ENCODE assay signal across 10 cellular contexts in genomic region chr15:42498212-42499038, GRCh38. TPM values are rescaled to one million over a fixed set of nuclear protein-coding genes. Genes with fewer than 3 reads are reported as not detected.
DNase-seq lines count a peak whose midpoint lies in the region; ATAC-seq, FAIRE-seq and TF ChIP-seq lines count a peak whose summit lies in the region.
"Had no signal": no experiment of that assay in that cellular context is flagged by ENCODE, and none has a peak within 500 bp of the region (broad histone marks: within the 10 kb centered on the region; RNA-seq: fewer than 3 reads in every experiment).

No MANE protein-coding gene starts in this region.

- TF ChIP-seq CTCF in HepG2 (CRISPR knock-in tag; IDR thresholded peaks at IDR 0.05) (no peak), right lobe of liver (IDR thresholded peaks at IDR 0.05) (no peak), lower lobe of right lung (IDR thresholded peaks at IDR 0.05) (no peak), vagina (IDR thresholded peaks at IDR 0.05) (no peak), D721Med (IDR thresholded peaks at IDR 0.05; ENCODE audit: insufficient read depth, missing control alignments) (no peak)

- H3K27me3 ChIP-seq in HepG2 (ENCODE audit: control insufficient read depth in 1 of 2, insufficient read depth in 2 of 2, low read length in 2 of 2) = no peaks in the 10 kb centered on the region; a peak in 1 of 5 replicates
- no peaks in the 10 kb centered on the region for H3K27me3 ChIP-seq in right lobe of liver
- H3K27me3 ChIP-seq in lower lobe of right lung (ENCODE audit: low read depth) = no peaks in the 10 kb centered on the region
- H3K27me3 ChIP-seq in vagina = no peaks in the 10 kb centered on the region

- H3K36me3 ChIP-seq in HepG2 (replicated peaks in 1 of 2; ENCODE audit: control insufficient read depth in 1 of 2, insufficient read depth in 2 of 2, low read length in 2 of 2) = no peaks in the 10 kb centered on the region; a peak in 1 of 5 replicates
- no peaks in the 10 kb centered on the region for H3K36me3 ChIP-seq in right lobe of liver
- no peaks in the 10 kb centered on the region for H3K36me3 ChIP-seq in lower lobe of right lung
- H3K36me3 ChIP-seq in vagina = no peaks in the 10 kb centered on the region

- ATAC-seq in HepG2 = no peak
- no peak for ATAC-seq in right lobe of liver
- no peak for ATAC-seq in lower lobe of right lung

- no peak for TF ChIP-seq EP300 in HepG2 (IDR thresholded peaks at IDR 0.05; ENCODE audit: low read depth in 2 of 2, low read length in 2 of 2)
- no peak for TF ChIP-seq EP300 in HepG2 (CRISPR knock-in tag; IDR thresholded peaks at IDR 0.05; ENCODE audit: borderline replicate concordance)

- H3K9me3 ChIP-seq in HepG2 (ENCODE audit: low read length) (no peaks in the 10 kb centered on the region), right lobe of liver (no peaks in the 10 kb centered on the region), lower lobe of right lung (no peaks in the 10 kb centered on the region), vagina (no peaks in the 10 kb centered on the region)

- H4K20me1 ChIP-seq in HepG2 (ENCODE audit: insufficient read depth, low read length) = no peaks in the 10 kb centered on the region

- DNase-seq in HepG2 (ENCODE audit: low spot score) = no peak
- DNase-seq in right lobe of liver = no peak
- DNase-seq in lower lobe of right lung = no peak
- DNase-seq in vagina (ENCODE audit: extremely low spot score in 2 of 2) = no peak
- no peak for DNase-seq in mesenteric fat pad (ENCODE audit: low spot score)
- no peak for DNase-seq in D721Med (ENCODE audit: insufficient read length, low spot score)
- DNase-seq: activated naive CD8-positive, alpha-beta T cell treated with anti-CD3 and anti-CD28 coated beads, Interleukin-2, amount 10 ng/mL, durations not matched to agents 7 days and 5 days; NK-92 treated with Interleukin-12 subunit alpha and Interleukin-12 subunit beta, amount 100 ng/mL, for 24 hours; stimulated activated CD4-positive, alpha-beta T cell treated with anti-CD3 and anti-CD28 coated beads, Interleukin-2, amount 100 ng/mL, for 48 hours had no signal

- peak overlapping the region; percentile 50 for H3K4me2 ChIP-seq in HepG2 (ENCODE audit: low read depth, low read length)

- H3K27ac ChIP-seq in HepG2 (ENCODE audit: extremely low read length, insufficient read depth, low read length) (peak overlapping the region; percentile 43), right lobe of liver (peak overlapping the region in 1 of 3 donors; percentile 7), lower lobe of right lung (peak overlapping the region; percentile 41), vagina (peak overlapping the region; percentile 80)

- no peak overlapping the region for H2AFZ ChIP-seq in HepG2 (ENCODE audit: low read length)

- peaks cover 52% of the 10 kb centered on the region for H3K79me2 ChIP-seq in HepG2 (ENCODE audit: insufficient read depth, low read length)

- BruUV-seq in HepG2 (replicated peaks; lab: Mats Ljungman, UMichigan) = no TSS peak

- intact Hi-C loops in HepG2 (cut with micrococcal nuclease; ENCODE audit: unreplicated experiment) (no loop called here), right lobe of liver (cut with DNase I) (no loop called here), lower lobe of right lung (cut with DNase I) (no loop called here), vagina (cut with DNase I) (no loop called here)

- H3K4me3 ChIP-seq in HepG2 (replicated peaks in 1 of 3; ENCODE audit: insufficient read depth in 1 of 3, low read depth in 2 of 3, low read length in 3 of 3) (0 out of 6 replicates have a peak overlapping the region, but pooled peaks of 1 of the 3 experiments have one; percentile 20), right lobe of liver (no peak overlapping the region), lower lobe of right lung (no peak overlapping the region), vagina (no peak overlapping the region)

- CTCF ChIA-PET in HepG2 (lab: Yijun Ruan, JAX; ENCODE audit: low intra/inter-chr PET ratio, low total read pairs) = no interaction called here

- FAIRE-seq in HepG2 (lab: Jason Lieb, UNC) (no peak), D721Med (lab: Jason Lieb, UNC) (no peak)
- FAIRE-seq: GM12891 had no signal

- whole genome bisulfite sequencing in HepG2 (ENCODE audit: low lambda C conversion rate) = 43% methylated on average over 4 of the region's 6 CpGs
- WGBS in right lobe of liver (ENCODE audit: insufficient coverage, low coverage, low lambda C conversion rate, missing lambda C conversion rate) = 64% methylated on average over 4 of the region's 6 CpGs

- in situ Hi-C loops in HepG2 (cut with HindIII; ENCODE audit: extremely low pct_ligation_motif_present, low pct_unique_long_range_greater_than_20kb) = no loop called here

- no peak overlapping the region for H3K9ac ChIP-seq in HepG2 (ENCODE audit: insufficient read depth, low read depth, low read length)

- TF ChIP-seq RAD21 in HepG2 (CRISPR knock-in tag; IDR thresholded peaks at IDR 0.05) = no peak

- H3K4me1 ChIP-seq in HepG2 (ENCODE audit: insufficient read depth, low read length) (peaks cover 65% of the 10 kb centered on the region), right lobe of liver (peaks cover 0 to 41% (median 4%) of the 10 kb centered on the region in 4 donors), lower lobe of right lung (peaks cover 73% of the 10 kb centered on the region), vagina (peaks cover 27% of the 10 kb centered on the region)

- TF ChIP-seq POLR2A in HepG2 (IDR thresholded peaks at IDR 0.05; ENCODE audit: insufficient read depth in 1 of 2, low read depth in 2 of 2, low read length in 2 of 2) = no peak
- TF ChIP-seq POLR2A in right lobe of liver (IDR thresholded peaks at IDR 0.05) = no peak
- TF ChIP-seq POLR2A in vagina (IDR thresholded peaks at IDR 0.05) = no peak

- POLR2A ChIA-PET in HepG2 (lab: Yijun Ruan, JAX) = interaction anchor here (1.7 kb wide), 1 partner anchor 225 kb away, joined by 4 read pairs; the partner anchor contains the start of gene TMEM87A

RNA-seq across cellular contexts. Expression of gene SNAP23, which starts 3.0 kb away (rescaled TPM):
- total RNA-seq in HepG2 (2016; rRNA removed; fragmentation: Illumina TruSeq; extraction: Trizol) (101 and 136 TPM in 2 replicates), right lobe of liver (10 to 100 TPM; 20.7 to 30.9 (median 26.9) TPM), lower lobe of right lung (79.3 TPM), vagina (60.9 TPM), mesenteric fat pad (72.0 TPM)
- total RNA-seq in HepG2 (2016; cell fraction: cytosol; rRNA removed; fragmentation: Illumina TruSeq; extraction: Trizol; ENCODE audit: low read depth) = 20.3 and 21.2 TPM in 2 replicates
- total RNA-seq in HepG2 (2016; cell fraction: insoluble cytoplasmic fraction; rRNA removed; fragmentation: Illumina TruSeq; extraction: Trizol) = 93.8 and 130 TPM in 2 replicates
- total RNA-seq in HepG2 (2016; cell fraction: membrane; rRNA removed; fragmentation: Illumina TruSeq; extraction: Trizol) = 31.1 and 31.7 TPM in 2 replicates
- total RNA-seq in HepG2 (2016; cell fraction: nucleus; rRNA removed; fragmentation: Illumina TruSeq; extraction: Trizol) = 50.1 and 50.5 TPM in 2 replicates
- 27.4 and 37.0 TPM in 2 replicates for polyA plus RNA-seq in HepG2 (2011; rRNA removed)
- 18.1 and 21.6 TPM in 2 replicates for polyA plus RNA-seq in HepG2 (2011; cell fraction: cytosol; rRNA removed)
- 32.2 and 35.2 TPM in 2 replicates for polyA plus RNA-seq in HepG2 (2011; cell fraction: nucleus; rRNA removed)
- polyA plus RNA-seq in HepG2 (2012) = 24.7 and 39.2 TPM in 2 replicates
- 7.1 and 8.2 TPM in 2 replicates for polyA plus RNA-seq in HepG2 (2016; cell fraction: cytosol; fragmentation: Illumina TruSeq; extraction: Trizol; ENCODE audit: low read depth)
- 108 and 113 TPM in 2 replicates for polyA plus RNA-seq in HepG2 (2016; cell fraction: insoluble cytoplasmic fraction; fragmentation: Illumina TruSeq; extraction: Trizol; ENCODE audit: low read depth)
- polyA plus RNA-seq in HepG2 (2016; cell fraction: membrane; fragmentation: Illumina TruSeq; extraction: Trizol; ENCODE audit: low read depth) = 18.3 and 19.7 TPM in 2 replicates
- 80.0 and 84.7 TPM in 2 replicates for polyA plus RNA-seq in HepG2 (2016; cell fraction: nucleus; fragmentation: Illumina TruSeq; extraction: Trizol; ENCODE audit: insufficient read depth, low read depth)
- 7.2 and 13.6 TPM in 2 replicates for polyA minus RNA-seq in HepG2 (2011; rRNA and poly(A)+ RNA removed; ENCODE audit: low replicate concordance)
- 33.7 and 41.7 TPM in 2 replicates for polyA minus RNA-seq in HepG2 (2011; cell fraction: cytosol; rRNA and poly(A)+ RNA removed)
- polyA minus RNA-seq in HepG2 (2011; cell fraction: nucleus; rRNA and poly(A)+ RNA removed) = 37.5 and 51.8 TPM in 2 replicates

RNA-seq across cellular contexts. Expression of gene ZNF106, which starts 7.5 kb away (rescaled TPM):
- total RNA-seq in HepG2 (2016; rRNA removed; fragmentation: Illumina TruSeq; extraction: Trizol) = 35.1 and 63.9 TPM in 2 replicates
- 5.0 and 5.3 TPM in 2 replicates for total RNA-seq in HepG2 (2016; cell fraction: cytosol; rRNA removed; fragmentation: Illumina TruSeq; extraction: Trizol; ENCODE audit: low read depth)
- total RNA-seq in HepG2 (2016; cell fraction: insoluble cytoplasmic fraction; rRNA removed; fragmentation: Illumina TruSeq; extraction: Trizol) = 37.7 and 57.7 TPM in 2 replicates
- 15.6 and 16.3 TPM in 2 replicates for total RNA-seq in HepG2 (2016; cell fraction: membrane; rRNA removed; fragmentation: Illumina TruSeq; extraction: Trizol)
- total RNA-seq in HepG2 (2016; cell fraction: nucleus; rRNA removed; fragmentation: Illumina TruSeq; extraction: Trizol) = 30.0 and 35.0 TPM in 2 replicates
- polyA plus RNA-seq in HepG2 (2011; rRNA removed) = 11.8 and 12.5 TPM in 2 replicates
- 6.7 and 10.6 TPM in 2 replicates for polyA plus RNA-seq in HepG2 (2011; cell fraction: cytosol; rRNA removed)
- 4.8 and 8.1 TPM in 2 replicates for polyA plus RNA-seq in HepG2 (2011; cell fraction: nucleus; rRNA removed)
- polyA plus RNA-seq in HepG2 (2012) = 14.4 and 15.4 TPM in 2 replicates
- polyA plus RNA-seq in HepG2 (2016; cell fraction: cytosol; fragmentation: Illumina TruSeq; extraction: Trizol; ENCODE audit: low read depth) = 0.78 and 0.85 TPM in 2 replicates
- polyA plus RNA-seq in HepG2 (2016; cell fraction: insoluble cytoplasmic fraction; fragmentation: Illumina TruSeq; extraction: Trizol; ENCODE audit: low read depth) = 20.0 and 21.6 TPM in 2 replicates
- 2.5 and 3.2 TPM in 2 replicates for polyA plus RNA-seq in HepG2 (2016; cell fraction: membrane; fragmentation: Illumina TruSeq; extraction: Trizol; ENCODE audit: low read depth)
- 14.9 and 17.2 TPM in 2 replicates for polyA plus RNA-seq in HepG2 (2016; cell fraction: nucleus; fragmentation: Illumina TruSeq; extraction: Trizol; ENCODE audit: insufficient read depth, low read depth)
- 28.4 and 94.6 TPM in 2 replicates for polyA minus RNA-seq in HepG2 (2011; rRNA and poly(A)+ RNA removed; ENCODE audit: low replicate concordance)
- 18.8 and 22.0 TPM in 2 replicates for polyA minus RNA-seq in HepG2 (2011; cell fraction: cytosol; rRNA and poly(A)+ RNA removed)
- polyA minus RNA-seq in HepG2 (2011; cell fraction: nucleus; rRNA and poly(A)+ RNA removed) = 24.3 and 30.8 TPM in 2 replicates
- 10 to 100 TPM; 17.5 to 24.5 (median 20.0) TPM for total RNA-seq in right lobe of liver
- 92.2 TPM for total RNA-seq in lower lobe of right lung
- 38.1 TPM for total RNA-seq in vagina
- 98.1 TPM for total RNA-seq in mesenteric fat pad

RNA-seq across cellular contexts. Expression of gene LRRC57, which starts 50.2 kb away (rescaled TPM):
- total RNA-seq in HepG2 (2016; rRNA removed; fragmentation: Illumina TruSeq; extraction: Trizol) = 14.8 and 26.0 TPM in 2 replicates
- total RNA-seq in HepG2 (2016; cell fraction: cytosol; rRNA removed; fragmentation: Illumina TruSeq; extraction: Trizol; ENCODE audit: low read depth) = 1.7 and 3.9 TPM in 2 replicates
- total RNA-seq in HepG2 (2016; cell fraction: insoluble cytoplasmic fraction; rRNA removed; fragmentation: Illumina TruSeq; extraction: Trizol) = 16.4 and 25.0 TPM in 2 replicates
- 5.9 and 7.8 TPM in 2 replicates for total RNA-seq in HepG2 (2016; cell fraction: membrane; rRNA removed; fragmentation: Illumina TruSeq; extraction: Trizol)
- total RNA-seq in HepG2 (2016; cell fraction: nucleus; rRNA removed; fragmentation: Illumina TruSeq; extraction: Trizol) = 8.2 and 9.4 TPM in 2 replicates
- 4.1 and 5.8 TPM in 2 replicates for polyA plus RNA-seq in HepG2 (2011; rRNA removed)
- polyA plus RNA-seq in HepG2 (2011; cell fraction: cytosol; rRNA removed) = 4.0 and 6.6 TPM in 2 replicates
- polyA plus RNA-seq in HepG2 (2011; cell fraction: nucleus; rRNA removed) = 3.5 and 4.5 TPM in 2 replicates
- 5.1 and 5.9 TPM in 2 replicates for polyA plus RNA-seq in HepG2 (2012)
- 0.71 and 0.75 TPM in 2 replicates for polyA plus RNA-seq in HepG2 (2016; cell fraction: cytosol; fragmentation: Illumina TruSeq; extraction: Trizol; ENCODE audit: low read depth)
- polyA plus RNA-seq in HepG2 (2016; cell fraction: insoluble cytoplasmic fraction; fragmentation: Illumina TruSeq; extraction: Trizol; ENCODE audit: low read depth) = 16.5 and 17.4 TPM in 2 replicates
- polyA plus RNA-seq in HepG2 (2016; cell fraction: membrane; fragmentation: Illumina TruSeq; extraction: Trizol; ENCODE audit: low read depth) = 2.4 and 3.5 TPM in 2 replicates
- polyA plus RNA-seq in HepG2 (2016; cell fraction: nucleus; fragmentation: Illumina TruSeq; extraction: Trizol; ENCODE audit: insufficient read depth, low read depth) = 11.6 and 12.8 TPM in 2 replicates
- polyA minus RNA-seq in HepG2 (2011; rRNA and poly(A)+ RNA removed; ENCODE audit: low replicate concordance) = 5.2 and 9.8 TPM in 2 replicates
- polyA minus RNA-seq in HepG2 (2011; cell fraction: cytosol; rRNA and poly(A)+ RNA removed) = 3.0 and 4.5 TPM in 2 replicates
- 4.8 and 5.7 TPM in 2 replicates for polyA minus RNA-seq in HepG2 (2011; cell fraction: nucleus; rRNA and poly(A)+ RNA removed)
- 10 to 100 TPM in 3 of 6 experiments, 1 to 10 TPM in 3; 8.5 to 10.8 (median 10.1) TPM for total RNA-seq in right lobe of liver
- 23.7 TPM for total RNA-seq in lower lobe of right lung
- 25.3 TPM for total RNA-seq in vagina
- total RNA-seq in mesenteric fat pad = 19.4 TPM

RNA-seq across cellular contexts. Expression of gene HAUS2, which starts 50.2 kb away (rescaled TPM):
- total RNA-seq in HepG2 (2016; rRNA removed; fragmentation: Illumina TruSeq; extraction: Trizol) (32.9 and 49.4 TPM in 2 replicates), right lobe of liver (10 to 100 TPM in 3 of 6 experiments, 1 to 10 TPM in 3; 5.8 to 19.5 (median 8.6) TPM), lower lobe of right lung (21.4 TPM), vagina (25.8 TPM), mesenteric fat pad (26.3 TPM)
- total RNA-seq in HepG2 (2016; cell fraction: cytosol; rRNA removed; fragmentation: Illumina TruSeq; extraction: Trizol; ENCODE audit: low read depth) = 8.7 and 10.9 TPM in 2 replicates
- 32.1 and 46.9 TPM in 2 replicates for total RNA-seq in HepG2 (2016; cell fraction: insoluble cytoplasmic fraction; rRNA removed; fragmentation: Illumina TruSeq; extraction: Trizol)
- total RNA-seq in HepG2 (2016; cell fraction: membrane; rRNA removed; fragmentation: Illumina TruSeq; extraction: Trizol) = 18.3 and 18.9 TPM in 2 replicates
- 11.2 and 15.2 TPM in 2 replicates for total RNA-seq in HepG2 (2016; cell fraction: nucleus; rRNA removed; fragmentation: Illumina TruSeq; extraction: Trizol)
- 10.0 and 11.6 TPM in 2 replicates for polyA plus RNA-seq in HepG2 (2011; rRNA removed)
- 6.5 and 10.4 TPM in 2 replicates for polyA plus RNA-seq in HepG2 (2011; cell fraction: cytosol; rRNA removed)
- polyA plus RNA-seq in HepG2 (2011; cell fraction: nucleus; rRNA removed) = 3.3 and 4.6 TPM in 2 replicates
- polyA plus RNA-seq in HepG2 (2012) = 9.7 and 11.7 TPM in 2 replicates
- polyA plus RNA-seq in HepG2 (2016; cell fraction: cytosol; fragmentation: Illumina TruSeq; extraction: Trizol; ENCODE audit: low read depth) = 7.5 and 10.5 TPM in 2 replicates
- polyA plus RNA-seq in HepG2 (2016; cell fraction: insoluble cytoplasmic fraction; fragmentation: Illumina TruSeq; extraction: Trizol; ENCODE audit: low read depth) = 42.4 and 46.1 TPM in 2 replicates
- polyA plus RNA-seq in HepG2 (2016; cell fraction: membrane; fragmentation: Illumina TruSeq; extraction: Trizol; ENCODE audit: low read depth) = 13.8 and 16.6 TPM in 2 replicates
- 17.3 and 19.7 TPM in 2 replicates for polyA plus RNA-seq in HepG2 (2016; cell fraction: nucleus; fragmentation: Illumina TruSeq; extraction: Trizol; ENCODE audit: insufficient read depth, low read depth)
- polyA minus RNA-seq in HepG2 (2011; rRNA and poly(A)+ RNA removed; ENCODE audit: low replicate concordance) = 2.0 and 13.0 TPM in 2 replicates
- polyA minus RNA-seq in HepG2 (2011; cell fraction: cytosol; rRNA and poly(A)+ RNA removed) = 7.4 and 11.5 TPM in 2 replicates
- 5.2 and 6.3 TPM in 2 replicates for polyA minus RNA-seq in HepG2 (2011; cell fraction: nucleus; rRNA and poly(A)+ RNA removed)
